ENCODE assay signal across 1 cellular context in the genomic region with DNA sequence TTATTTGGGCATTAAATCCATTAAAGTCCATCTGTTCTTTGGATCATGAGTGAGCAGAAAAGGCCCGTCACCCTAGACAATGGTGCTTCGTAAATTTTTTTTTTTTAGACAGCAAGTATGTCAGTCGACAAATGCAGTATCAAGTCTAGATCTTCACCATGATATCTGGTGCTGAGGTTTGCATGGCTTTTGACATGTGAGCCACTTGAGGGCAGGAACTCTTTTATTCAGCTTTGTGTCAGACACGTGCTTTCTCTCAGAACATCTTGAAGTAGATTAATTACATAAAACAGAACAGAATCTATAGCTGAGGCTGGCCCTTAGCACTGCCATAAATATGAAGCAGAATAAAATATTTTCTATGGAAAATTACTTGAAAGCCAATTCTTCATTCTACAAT.
TF ChIP-seq lines count a peak whose summit lies in the region.

No MANE protein-coding gene starts in this region.

TF ChIP-seq in A549, 52 proteins besides CTCF, POLR2A, EP300 and RAD21 (continued from another document):
- TF ChIP-seq, protein P1, sequence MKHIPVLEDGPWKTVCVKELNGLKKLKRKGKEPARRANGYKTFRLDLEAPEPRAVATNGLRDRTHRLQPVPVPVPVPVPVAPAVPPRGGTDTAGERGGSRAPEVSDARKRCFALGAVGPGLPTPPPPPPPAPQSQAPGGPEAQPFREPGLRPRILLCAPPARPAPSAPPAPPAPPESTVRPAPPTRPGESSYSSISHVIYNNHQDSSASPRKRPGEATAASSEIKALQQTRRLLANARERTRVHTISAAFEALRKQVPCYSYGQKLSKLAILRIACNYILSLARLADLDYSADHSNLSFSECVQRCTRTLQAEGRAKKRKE (CRISPR knock-in tag; IDR thresholded peaks at IDR 0.05; ENCODE audit: low read depth): no peak
- TF ChIP-seq HEYL (CRISPR knock-in tag; IDR thresholded peaks at IDR 0.05) (no peak), FOSB (CRISPR knock-in tag; IDR thresholded peaks at IDR 0.05) (no peak)
- TF ChIP-seq, protein P2, sequence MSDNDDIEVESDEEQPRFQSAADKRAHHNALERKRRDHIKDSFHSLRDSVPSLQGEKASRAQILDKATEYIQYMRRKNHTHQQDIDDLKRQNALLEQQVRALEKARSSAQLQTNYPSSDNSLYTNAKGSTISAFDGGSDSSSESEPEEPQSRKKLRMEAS (IDR thresholded peaks at IDR 0.05): no peak
